Comparison of ENCODE assay signal across 16 cellular contexts in the genomic region with DNA sequence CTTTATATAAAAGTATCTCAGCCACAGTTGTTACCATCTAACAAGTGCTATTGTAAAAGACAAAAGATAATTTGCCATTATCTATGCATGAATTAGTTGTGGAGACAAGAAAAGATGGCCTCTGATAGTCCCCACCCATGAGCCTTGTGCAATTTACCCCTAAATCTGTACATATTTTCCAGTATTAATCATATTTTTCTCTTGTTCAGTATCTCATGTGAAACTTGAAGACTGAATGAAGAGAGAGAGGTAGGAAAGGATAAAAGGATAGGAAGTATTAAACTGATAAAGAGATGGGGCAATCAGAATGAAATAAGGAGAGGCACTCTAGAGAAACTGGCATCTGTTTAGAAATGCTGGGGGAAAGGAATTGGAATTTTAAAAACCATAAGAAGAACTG. TPM values are rescaled to one million over a fixed set of nuclear protein-coding genes. Genes with fewer than 3 reads are reported as not detected.
DNase-seq lines count a peak whose midpoint lies in the region; ATAC-seq, FAIRE-seq and TF ChIP-seq lines count a peak whose summit lies in the region.
"Had no signal": no experiment of that assay in that cellular context is flagged by ENCODE, and none has a peak within 500 bp of the region (broad histone marks: within the 10 kb centered on the region; RNA-seq: fewer than 3 reads in every experiment).

No MANE protein-coding gene starts in this region.

- H3K4me3 Mint-ChIP-seq in CD8-positive, alpha-beta memory T cell: peak overlapping the region; percentile 6 to 76 (median 60)
- H3K4me3 Mint-ChIP-seq in IgD-negative memory B cell (peak overlapping the region; percentile 21 to 88 (median 68)), naive B cell (peak overlapping the region in 7 of 8 donors; percentile 59 to 86 (median 80))
- H3K4me3 Mint-ChIP-seq: T-helper 2 cell treated with Interferon-gamma antibody and Interleukin-4, amounts not matched to agents 5 μg/mL and 100 μg/mL, for 36 hours had no signal

- no peak overlapping the region for H3K4me3 ChIP-seq in CD8-positive, alpha-beta memory T cell (ENCODE audit: low read length)
- no peak overlapping the region for H3K4me3 ChIP-seq in bronchial epithelial cell (ENCODE audit: low read depth, low read length)
- H3K4me3 ChIP-seq: gastroesophageal sphincter had no signal

- no peaks in the 10 kb centered on the region for H3K9me3 Mint-ChIP-seq in CD8-positive, alpha-beta memory T cell
- H3K9me3 Mint-ChIP-seq in IgD-negative memory B cell: no peaks in the 10 kb centered on the region
- no peaks in the 10 kb centered on the region for H3K9me3 Mint-ChIP-seq in naive B cell
- H3K9me3 Mint-ChIP-seq: T-helper 2 cell treated with Interferon-gamma antibody and Interleukin-4, amounts not matched to agents 5 μg/mL and 100 μg/mL, for 36 hours had no signal

- peaks cover 0 to 1% of the 10 kb centered on the region in 2 donors for H3K27me3 Mint-ChIP-seq in CD8-positive, alpha-beta memory T cell
- no peaks in the 10 kb centered on the region for H3K27me3 Mint-ChIP-seq in IgD-negative memory B cell
- no peaks in the 10 kb centered on the region for H3K27me3 Mint-ChIP-seq in naive B cell

- no peaks in the 10 kb centered on the region for H3K36me3 ChIP-seq in CD8-positive, alpha-beta memory T cell (ENCODE audit: insufficient read depth, low read length)
- H3K36me3 ChIP-seq in bronchial epithelial cell (ENCODE audit: control insufficient read depth, insufficient read depth, low read length): no peaks in the 10 kb centered on the region
- H3K36me3 ChIP-seq: gastroesophageal sphincter had no signal

- no peaks in the 10 kb centered on the region for H3K27me3 ChIP-seq in CD8-positive, alpha-beta memory T cell (ENCODE audit: insufficient read depth, low read length, poor library complexity, severe bottlenecking)
- H3K27me3 ChIP-seq in bronchial epithelial cell (ENCODE audit: control insufficient read depth, insufficient read depth, low read length): no peaks in the 10 kb centered on the region
- H3K27me3 ChIP-seq: gastroesophageal sphincter had no signal

- no peak overlapping the region for H3K27ac ChIP-seq in CD8-positive, alpha-beta memory T cell (ENCODE audit: low read depth, low read length)
- H3K27ac ChIP-seq: gastroesophageal sphincter had no signal

- ATAC-seq in naive B cell (ENCODE audit: low read depth in 2 of 2): no peak
- no peak for ATAC-seq in HG02610 (IDR thresholded peaks at IDR 0.05; ENCODE audit: unreplicated experiment)
- ATAC-seq: gastroesophageal sphincter had no signal

- peak overlapping the region; percentile 2 to 94 (median 75) for H3K27ac Mint-ChIP-seq in CD8-positive, alpha-beta memory T cell
- H3K27ac Mint-ChIP-seq in IgD-negative memory B cell: peak overlapping the region; percentile 6 to 84 (median 48)
- peak overlapping the region; percentile 48 to 96 (median 82) for H3K27ac Mint-ChIP-seq in naive B cell
- H3K27ac Mint-ChIP-seq: T-helper 2 cell treated with Interferon-gamma antibody and Interleukin-4, amounts not matched to agents 5 μg/mL and 100 μg/mL, for 36 hours had no signal

- POLR2A ChIA-PET in CD8-positive, alpha-beta memory T cell (lab: Charles Lee): interaction anchor here (0.6 kb wide), 1 partner anchor 82 kb away, joined by 3 read pairs; no protein-coding TSS in a partner anchor

- H3K36me3 Mint-ChIP-seq in CD8-positive, alpha-beta memory T cell: no peaks in the 10 kb centered on the region
- no peaks in the 10 kb centered on the region for H3K36me3 Mint-ChIP-seq in IgD-negative memory B cell
- no peaks in the 10 kb centered on the region for H3K36me3 Mint-ChIP-seq in naive B cell

- H3K9me3 ChIP-seq in CD8-positive, alpha-beta memory T cell (ENCODE audit: low read length): no peaks in the 10 kb centered on the region
- H3K9me3 ChIP-seq: gastroesophageal sphincter had no signal

- CTCF ChIA-PET in CD8-positive, alpha-beta memory T cell (lab: Charles Lee): interaction anchor here (1.2 kb wide), 1 partner anchor 12 kb away, joined by 3 read pairs; no protein-coding TSS in a partner anchor

- FAIRE-seq in bronchial epithelial cell (lab: Jason Lieb, UNC): no peak
- FAIRE-seq: D721Med had no signal

- DNase-seq in CD8-positive, alpha-beta memory T cell: no peak
- peak; percentile 32 for DNase-seq in bronchial epithelial cell (ENCODE audit: low read depth)
- DNase-seq in naive B cell: no peak
- no peak for DNase-seq in GM13977 (ENCODE audit: low spot score)
- DNase-seq in NCI-H345 (lab: John Stamatoyannopoulos, UW): no peak
- DNase-seq: activated CD8-positive, alpha-beta memory T cell treated with anti-CD3 and anti-CD28 coated beads, Interleukin-2, amount 50 U/mL, for 4 hours; KG1; kidney glomerular epithelial cell; NCI-H2029 treated with DMSO at 0.1 percent for 48 hours; posterior cingulate gyrus; stimulated activated CD4-positive, alpha-beta T cell treated with anti-CD3 and anti-CD28 coated beads, Interleukin-4, amount 100 ng/mL, for 24 hours had no signal

- TF ChIP-seq CTCF in bronchial epithelial cell (IDR thresholded peaks at IDR 0.05; ENCODE audit: insufficient read depth, low read length, severe bottlenecking): no peak
- TF ChIP-seq CTCF in GM13977 (IDR thresholded peaks at IDR 0.05; ENCODE audit: extremely low read depth, insufficient read depth, missing control alignments): no peak

- peaks cover 29 to 49% (median 35%) of the 10 kb centered on the region in 3 donors for H3K4me1 Mint-ChIP-seq in CD8-positive, alpha-beta memory T cell
- H3K4me1 Mint-ChIP-seq in IgD-negative memory B cell (peaks cover 21 to 37% (median 22%) of the 10 kb centered on the region in 3 donors), naive B cell (peaks cover 14 to 34% (median 16%) of the 10 kb centered on the region in 3 donors)

- in situ Hi-C loops in GM13977 (cut with MboI; ENCODE audit: low pct_unique_long_range_greater_than_20kb, low sequenced_read_pairs, unreplicated experiment): no loop called here

- H3K4me1 ChIP-seq in CD8-positive, alpha-beta memory T cell (ENCODE audit: insufficient read depth, low read length): peaks cover 29% of the 10 kb centered on the region

RNA-seq across cellular contexts. Expression of gene MYOZ2, which starts 3.7 kb away (rescaled TPM):
- total RNA-seq in CD8-positive, alpha-beta memory T cell: not detected
- not detected for polyA plus RNA-seq in CD8-positive, alpha-beta memory T cell
- polyA plus RNA-seq in IgD-negative memory B cell (not detected), naive B cell (ENCODE audit: low read depth in 6 of 6) (not detected)
- not detected in 2 replicates for total RNA-seq in bronchial epithelial cell
